ENCODE assay signal across 1 cellular context in genomic region chr3:39220551-39221530, GRCh38.
TF ChIP-seq lines count a peak whose summit lies in the region.

No MANE protein-coding gene starts in this region.

TF ChIP-seq in IMR-90, 13 proteins besides CTCF, POLR2A, EP300 and RAD21:
- TF ChIP-seq SMC3 (IDR thresholded peaks at IDR 0.05; ENCODE audit: low read depth, low read length) (no peak), CHD1 (IDR thresholded peaks at IDR 0.05; ENCODE audit: low read depth, low read length) (no peak), MXI1 (IDR thresholded peaks at IDR 0.05; ENCODE audit: borderline replicate concordance, low read depth, low read length) (no peak), RFX5 (IDR thresholded peaks at IDR 0.05; ENCODE audit: low read depth, low read length) (no peak), RCOR1 (IDR thresholded peaks at IDR 0.05; ENCODE audit: insufficient replicate concordance, low read length) (no peak), CEBPB (IDR thresholded peaks at IDR 0.05; ENCODE audit: low read depth, low read length) (no peak)
